Comparison of ENCODE assay signal across 21 cellular contexts in genomic region chr12:109624467-109624866, GRCh38. TPM values are rescaled to one million over a fixed set of nuclear protein-coding genes. Genes with fewer than 3 reads are reported as not detected.
DNase-seq lines count a peak whose midpoint lies in the region; ATAC-seq, FAIRE-seq and TF ChIP-seq lines count a peak whose summit lies in the region.
"Had no signal": no experiment of that assay in that cellular context is flagged by ENCODE, and none has a peak within 500 bp of the region (broad histone marks: within the 10 kb centered on the region; RNA-seq: fewer than 3 reads in every experiment).

No MANE protein-coding gene starts in this region.

- FAIRE-seq in HTR-8/SVneo (lab: Jason Lieb, UNC), result peak; percentile 80
- no peak for FAIRE-seq in K562 (lab: Jason Lieb, UNC)
- FAIRE-seq: A204.1, islet of Langerhans had no signal

- H3K36me3 ChIP-seq in K562 (ENCODE audit: control insufficient read depth, insufficient read depth, low read length) (no peaks in the 10 kb centered on the region), mesendoderm (ENCODE audit: control insufficient read depth, insufficient read depth, low read length) (no peaks in the 10 kb centered on the region)
- H3K36me3 ChIP-seq: cardiac muscle cell, spleen, uterus had no signal

- CTCF ChIA-PET in K562 (lab: Yijun Ruan, JAX; ENCODE audit: low intra/inter-chr PET ratio), result no interaction called here

- TF ChIP-seq EP300 in K562 (IDR thresholded peaks at IDR 0.05; ENCODE audit: low read length), result no peak

- H4K20me1 ChIP-seq in K562 (replicated peaks; ENCODE audit: control insufficient read depth, insufficient read depth, low read length), result peaks cover 10% of the 10 kb centered on the region; the same call in 1 of the 2 replicates

- H2AFZ ChIP-seq in K562 (ENCODE audit: low read depth, low read length), result no peak overlapping the region

- H3K4me1 ChIP-seq in K562 (replicated peaks in 1 of 2; ENCODE audit: control insufficient read depth in 2 of 2, insufficient read depth in 2 of 2, low read length in 2 of 2) (peaks cover 0 to 3% of the 10 kb centered on the region in 2 experiments; a peak in 1 of 5 replicates), mesendoderm (ENCODE audit: control insufficient read depth, low read depth, low read length) (no peaks in the 10 kb centered on the region)
- H3K4me1 ChIP-seq: uterus had no signal

- H3K18ac ChIP-seq in mesendoderm (ENCODE audit: low read length), result no peak overlapping the region

- intact Hi-C loops in K562 (cut with micrococcal nuclease), result no loop called here

- H3K9me3 ChIP-seq in K562 (replicated peaks; ENCODE audit: control insufficient read depth, insufficient read depth, low read depth, low read length), result no peaks in the 10 kb centered on the region
- H3K9me3 ChIP-seq: spleen, uterus had no signal

- in situ Hi-C loops in K562 (cut with MboI), result no loop called here

- H4K5ac ChIP-seq in mesendoderm (ENCODE audit: low read length), result no peak overlapping the region

- H2BK5ac ChIP-seq in mesendoderm (ENCODE audit: low read length), result no peak overlapping the region

- DNase-seq in NCI-H1417 (lab: John Stamatoyannopoulos, UW) (peak in 2 of 3 experiments; percentile 42 to 58), NCI-H1417 treated with DMSO at 0.1 percent for 48 hours (lab: John Stamatoyannopoulos, UW) (no peak), HTR-8/SVneo (ENCODE audit: insufficient read length, low spot score) (no peak), K562 (ENCODE audit: extremely low read depth in 1 of 4, low spot score in 3 of 4) (no peak), mesendoderm (peak; percentile 23), middle frontal gyrus (ENCODE audit: extremely low spot score, low spot score) (no peak), NCI-H1930 (lab: John Stamatoyannopoulos, UW) (no peak)
- DNase-seq: activated CD8-positive, alpha-beta memory T cell treated with anti-CD3 and anti-CD28 coated beads, Interleukin-2, amount 50 U/mL, for 48 hours; activated gamma-delta T cell treated with Interleukin-2 at 50 U/mL for 16 hours; dermis blood vessel endothelial cell; NCI-H1048; retina; spleen; stimulated activated CD4-positive, alpha-beta T cell treated with anti-CD3 and anti-CD28 coated beads, Interleukin-4, amount 100 ng/mL, for 4 hours; T-helper 2 cell; uterus had no signal

- POLR2A ChIA-PET in K562 (lab: Yijun Ruan, JAX), result interaction anchor here (0.6 kb wide), 1 partner anchor 67 kb away, joined by 3 read pairs; no protein-coding TSS in a partner anchor

- no peak overlapping the region for H3K56ac ChIP-seq in mesendoderm (ENCODE audit: low read length)

- no peak for TF ChIP-seq CTCF in K562 (IDR thresholded peaks at IDR 0.05 in 2 of 3, conservative IDR thresholded peaks at IDR 0.05 in 1 of 3; ENCODE audit: insufficient read depth in 2 of 3, low read depth in 1 of 3, low read length in 3 of 3)

- H4K8ac ChIP-seq in mesendoderm (ENCODE audit: low read depth, low read length), result no peak overlapping the region

- H3K4me3 ChIP-seq in K562, result no peak overlapping the region
- H3K4me3 ChIP-seq in mesendoderm (ENCODE audit: low read length), result no peak overlapping the region
- H3K4me3 ChIP-seq: cardiac muscle cell, spleen, uterus had no signal

- H3K9ac ChIP-seq in K562 (ENCODE audit: insufficient read depth in 1 of 2, low read depth in 2 of 2, low read length in 2 of 2) (no peak overlapping the region), mesendoderm (ENCODE audit: low read length) (no peak overlapping the region)
- H3K9ac ChIP-seq: KMS-11 had no signal

- no peak overlapping the region for H3K4ac ChIP-seq in mesendoderm (ENCODE audit: low read depth, low read length)

- ATAC-seq in K562 (peak; percentile 47), HG03196 (IDR thresholded peaks at IDR 0.05; ENCODE audit: unreplicated experiment) (no peak)

- no peak for TF ChIP-seq POLR2A in K562 (conservative IDR thresholded peaks at IDR 0.05)

- H3K4me2 ChIP-seq in K562 (ENCODE audit: insufficient read depth, low read length), result no peak overlapping the region
- H3K4me2 ChIP-seq in mesendoderm (ENCODE audit: low read length), result no peak overlapping the region
- H3K4me2 ChIP-seq: KMS-11 had no signal

- BruUV-seq in K562 (replicated peaks; lab: Mats Ljungman, UMichigan), result no TSS peak

- no peak overlapping the region for H2BK15ac ChIP-seq in mesendoderm (replicated peaks; ENCODE audit: low read depth)

- no peak overlapping the region for H3K27ac ChIP-seq in K562 (ENCODE audit: extremely low read depth, low read depth, low read length)
- no peak overlapping the region for H3K27ac ChIP-seq in mesendoderm (ENCODE audit: low read depth, low read length)
- H3K27ac ChIP-seq: cardiac muscle cell, KMS-11, spleen, uterus had no signal

- H3K79me1 ChIP-seq in mesendoderm (ENCODE audit: low read length), result no peaks in the 10 kb centered on the region

- no peak overlapping the region for H2BK120ac ChIP-seq in mesendoderm (ENCODE audit: low read depth, low read length)

- H2AK5ac ChIP-seq in mesendoderm (ENCODE audit: low read length), result no peak overlapping the region

- TF ChIP-seq RAD21 in K562 (CRISPR knock-in tag; conservative IDR thresholded peaks at IDR 0.05 in 1 of 2, IDR thresholded peaks at IDR 0.05 in 1 of 2), result no peak

- H3K23ac ChIP-seq in mesendoderm (ENCODE audit: low read length), result no peak overlapping the region

- H3K79me2 ChIP-seq in K562 (ENCODE audit: control insufficient read depth, insufficient read depth, low read length) (no peaks in the 10 kb centered on the region), mesendoderm (ENCODE audit: control insufficient read depth, insufficient read depth, low read length) (no peaks in the 10 kb centered on the region)

- WGBS in K562 (ENCODE audit: insufficient coverage, low coverage, missing lambda C conversion rate), result 8% methylated on average over 7 of the region's 8 CpGs
- no CpG with 5 or more reads among the region's 8 CpGs for WGBS in mesendoderm (ENCODE audit: extremely low coverage, insufficient coverage, low lambda C conversion rate)

- H3K27me3 ChIP-seq in K562 (ENCODE audit: control insufficient read depth in 2 of 2, insufficient read depth in 2 of 2, low read length in 2 of 2) (peaks cover 13 to 39% of the 10 kb centered on the region in 2 experiments; a peak in 4 of 5 replicates), mesendoderm (ENCODE audit: insufficient read depth, low read length, poor library complexity) (no peaks in the 10 kb centered on the region)
- H3K27me3 ChIP-seq: cardiac muscle cell, uterus had no signal

- no peaks in the 10 kb centered on the region for H3K9me1 ChIP-seq in K562 (ENCODE audit: control insufficient read depth, insufficient read depth, low read length)

TF ChIP-seq in K562, 482 proteins besides CTCF, POLR2A, EP300 and RAD21 (continues in another document):
- no peak for TF ChIP-seq TCF7 (IDR thresholded peaks at IDR 0.05; ENCODE audit: borderline replicate concordance)

RNA-seq across cellular contexts. Expression of gene MVK, which starts 50.9 kb away (rescaled TPM):
- 79.5 and 160 TPM in 2 replicates for total RNA-seq in K562 (2011; cell fraction: chromatin; rRNA removed; ENCODE audit: low replicate concordance)
- 90.1 and 97.0 TPM in 2 replicates for total RNA-seq in K562 (2011; cell fraction: nucleolus; rRNA removed)
- total RNA-seq in K562 (2011; cell fraction: nucleoplasm; rRNA removed), result 76.8 and 77.1 TPM in 2 replicates
- 28.5 and 38.9 TPM in 2 replicates for total RNA-seq in K562 (2014; rRNA removed)
- 15.7 and 18.3 TPM in 2 replicates for total RNA-seq in K562 (2014; rRNA removed; fragmentation: Illumina TruSeq; extraction: Trizol)
- total RNA-seq in K562 (2015; rRNA removed; fragmentation: Illumina TruSeq; extraction: Trizol), result 18.3 and 18.5 TPM in 2 replicates
- 31.3 and 33.6 TPM in 2 replicates for total RNA-seq in K562 (2021)
- 28.1 and 41.9 TPM in 2 replicates for polyA plus RNA-seq in K562 (2011; rRNA removed)
- polyA plus RNA-seq in K562 (2011; cell fraction: cytosol; rRNA removed), result 36.4 and 59.2 TPM in 2 replicates
- polyA plus RNA-seq in K562 (2011; cell fraction: nucleus; rRNA removed), result 74.2 and 83.2 TPM in 2 replicates
- polyA plus RNA-seq in K562 (2012), result 27.7 and 36.8 TPM in 2 replicates
- 18.8 and 24.2 TPM in 2 replicates for polyA plus RNA-seq in K562 (2014; fragmentation: Illumina TruSeq; extraction: Trizol)
- 1 to 10 TPM in 1 of 2 experiments, under 1 TPM in 1; 0.41 to 1.9 TPM for polyA plus RNA-seq in K562 (2014; fragmentation: Nextera tagmentation; extraction: Ambion mirVana)
- 23.1 and 25.8 TPM in 2 replicates for polyA plus RNA-seq in K562 (2014; rRNA removed)
- polyA minus RNA-seq in K562 (2011; rRNA and poly(A)+ RNA removed), result 21.8 and 28.3 TPM in 2 replicates
- polyA minus RNA-seq in K562 (2011; cell fraction: cytosol; rRNA and poly(A)+ RNA removed), result 13.8 and 21.5 TPM in 2 replicates
- 24.4 and 38.3 TPM in 2 replicates for polyA minus RNA-seq in K562 (2011; cell fraction: nucleus; rRNA and poly(A)+ RNA removed)
- 19.8 TPM for polyA plus RNA-seq in mesendoderm (2013, experiment 1 of 2)
- polyA plus RNA-seq in mesendoderm (2013, experiment 2 of 2), result 19.5 TPM

RNA-seq across cellular contexts. Expression of gene MMAB, which starts 51.2 kb away (rescaled TPM):
- 78.3 and 122 TPM in 2 replicates for total RNA-seq in K562 (2011; cell fraction: chromatin; rRNA removed; ENCODE audit: low replicate concordance)
- total RNA-seq in K562 (2011; cell fraction: nucleolus; rRNA removed), result 64.2 and 65.9 TPM in 2 replicates
- 65.3 and 66.3 TPM in 2 replicates for total RNA-seq in K562 (2011; cell fraction: nucleoplasm; rRNA removed)
- total RNA-seq in K562 (2014; rRNA removed), result 71.0 and 73.4 TPM in 2 replicates
- 37.5 and 39.5 TPM in 2 replicates for total RNA-seq in K562 (2014; rRNA removed; fragmentation: Illumina TruSeq; extraction: Trizol)
- total RNA-seq in K562 (2015; rRNA removed; fragmentation: Illumina TruSeq; extraction: Trizol), result 53.4 and 56.1 TPM in 2 replicates
- total RNA-seq in K562 (2021), result 63.9 and 70.5 TPM in 2 replicates
- polyA plus RNA-seq in K562 (2011; rRNA removed), result 46.2 and 52.8 TPM in 2 replicates
- polyA plus RNA-seq in K562 (2011; cell fraction: cytosol; rRNA removed), result 45.2 and 45.3 TPM in 2 replicates
- polyA plus RNA-seq in K562 (2011; cell fraction: nucleus; rRNA removed), result 64.4 and 74.5 TPM in 2 replicates
- polyA plus RNA-seq in K562 (2012), result 75.8 and 92.9 TPM in 2 replicates
- 30.6 and 48.2 TPM in 2 replicates for polyA plus RNA-seq in K562 (2014; fragmentation: Illumina TruSeq; extraction: Trizol)
- 10 to 100 TPM in 1 of 2 experiments, 1 to 10 TPM in 1; 9.5 to 21.1 TPM for polyA plus RNA-seq in K562 (2014; fragmentation: Nextera tagmentation; extraction: Ambion mirVana)
- 75.0 and 76.1 TPM in 2 replicates for polyA plus RNA-seq in K562 (2014; rRNA removed)
- 37.7 and 38.3 TPM in 2 replicates for polyA minus RNA-seq in K562 (2011; rRNA and poly(A)+ RNA removed)
- 19.1 and 29.5 TPM in 2 replicates for polyA minus RNA-seq in K562 (2011; cell fraction: cytosol; rRNA and poly(A)+ RNA removed)
- polyA minus RNA-seq in K562 (2011; cell fraction: nucleus; rRNA and poly(A)+ RNA removed), result 18.6 and 31.8 TPM in 2 replicates
- polyA plus RNA-seq in mesendoderm (2013, experiment 1 of 2), result 19.4 TPM
- 20.6 TPM for polyA plus RNA-seq in mesendoderm (2013, experiment 2 of 2)

Comparison
In these comparisons a context has a peak if more than half of its experiments do, and no peak if none do; other contexts are left out.
1. DNase-seq: peak in NCI-H1417 (2 of 3) and mesendoderm (single experiment); none in NCI-H1417 treated with DMSO at 0.1 percent for 48 hours (single experiment), HTR-8/SVneo (single experiment), K562 (0 of 4), middle frontal gyrus (single experiment) and NCI-H1930 (0 of 2).